ENCODE assay signal across 23 cellular contexts in genomic region chr1:228105269-228105995, GRCh38. TPM values are rescaled to one million over a fixed set of nuclear protein-coding genes. Genes with fewer than 3 reads are reported as not detected.
DNase-seq lines count a peak whose midpoint lies in the region; ATAC-seq, FAIRE-seq and TF ChIP-seq lines count a peak whose summit lies in the region.
"Had no signal": no experiment of that assay in that cellular context is flagged by ENCODE, and none has a peak within 500 bp of the region (broad histone marks: within the 10 kb centered on the region; RNA-seq: fewer than 3 reads in every experiment).

No MANE protein-coding gene starts in this region.

- no peak overlapping the region for H3K27ac ChIP-seq in pancreas
- H3K27ac ChIP-seq: A549, KMS-11, SK-N-MC, skin epidermis had no signal

- peak overlapping the region; percentile 91 for H3K4me3 Mint-ChIP-seq in activated CD8-positive, alpha-beta T cell treated with anti-CD3 and anti-CD28 coated beads for 36 hours
- no peak overlapping the region for H3K4me3 Mint-ChIP-seq in activated CD8-positive, alpha-beta T cell treated with anti-CD3 and anti-CD28 coated beads, Interleukin-2, amount 10 ng/mL, durations not matched to agents 7 days and 5 days
- no peak overlapping the region for H3K4me3 Mint-ChIP-seq in dendritic cell treated with granulocyte-macrophage colony-stimulating factor and Interleukin-4, amounts not matched to agents 40 ng/mL and 50 ng/mL, for 4 days

- H3K27me3 Mint-ChIP-seq in activated CD8-positive, alpha-beta T cell treated with anti-CD3 and anti-CD28 coated beads for 36 hours, result no peaks in the 10 kb centered on the region
- H3K27me3 Mint-ChIP-seq in activated CD8-positive, alpha-beta T cell treated with anti-CD3 and anti-CD28 coated beads, Interleukin-2, amount 10 ng/mL, durations not matched to agents 7 days and 5 days (ENCODE audit: low read depth), result no peaks in the 10 kb centered on the region
- H3K27me3 Mint-ChIP-seq in dendritic cell treated with granulocyte-macrophage colony-stimulating factor and Interleukin-4, amounts not matched to agents 40 ng/mL and 50 ng/mL, for 4 days, result no peaks in the 10 kb centered on the region
- H3K27me3 Mint-ChIP-seq: activated CD4-positive, alpha-beta T cell treated with anti-CD3 and anti-CD28 coated beads for 36 hours; activated naive CD8-positive, alpha-beta T cell had no signal

- H3K36me3 Mint-ChIP-seq in activated CD8-positive, alpha-beta T cell treated with anti-CD3 and anti-CD28 coated beads for 36 hours (ENCODE audit: low read depth), result peaks cover 13% of the 10 kb centered on the region
- H3K36me3 Mint-ChIP-seq in activated CD8-positive, alpha-beta T cell treated with anti-CD3 and anti-CD28 coated beads, Interleukin-2, amount 10 ng/mL, durations not matched to agents 7 days and 5 days (ENCODE audit: low read depth), result peaks cover 21% of the 10 kb centered on the region
- peaks cover 55% of the 10 kb centered on the region for H3K36me3 Mint-ChIP-seq in dendritic cell treated with granulocyte-macrophage colony-stimulating factor and Interleukin-4, amounts not matched to agents 40 ng/mL and 50 ng/mL, for 4 days (ENCODE audit: low read depth)
- H3K36me3 Mint-ChIP-seq: activated naive CD8-positive, alpha-beta T cell had no signal

- FAIRE-seq in pancreas (lab: Jason Lieb, UNC), result no peak
- FAIRE-seq: A549, frontal cortex had no signal

- POLR2A ChIA-PET in activated CD8-positive, alpha-beta T cell treated with anti-CD3 and anti-CD28 coated beads for 36 hours (lab: Charles Lee), result interaction anchor here (1.1 to 4.2 kb wide), 4 partner anchors 8 to 35 kb away, joined by 3 to 21 read pairs (median 4); partner anchors contain the start of gene ARF1
- POLR2A ChIA-PET in activated CD8-positive, alpha-beta T cell treated with anti-CD3 and anti-CD28 coated beads, Interleukin-2, amount 10 ng/mL, durations not matched to agents 7 days and 5 days (lab: Charles Lee), result interaction anchor here (0.6 to 2.8 kb wide), 3 partner anchors 22 to 37 kb away, joined by 4 to 11 read pairs (median 4); partner anchors contain the start of gene ARF1

- CTCF ChIA-PET in activated CD8-positive, alpha-beta T cell treated with anti-CD3 and anti-CD28 coated beads for 36 hours (lab: Charles Lee), result interaction anchor here (1.2 kb wide), 1 partner anchor 20 kb away, joined by 3 read pairs; no protein-coding TSS in a partner anchor
- CTCF ChIA-PET in activated CD8-positive, alpha-beta T cell treated with anti-CD3 and anti-CD28 coated beads, Interleukin-2, amount 10 ng/mL, durations not matched to agents 7 days and 5 days (lab: Charles Lee), result interaction anchor here (1.8 kb wide), 1 partner anchor 60 kb away, joined by 7 read pairs; no protein-coding TSS in a partner anchor

- no peaks in the 10 kb centered on the region for H3K9me3 ChIP-seq in pancreas
- H3K9me3 ChIP-seq: A549, tibial nerve had no signal

- DNase-seq in activated CD8-positive, alpha-beta T cell treated with anti-CD3 and anti-CD28 coated beads for 36 hours, result no peak
- no peak for DNase-seq in activated CD8-positive, alpha-beta T cell treated with anti-CD3 and anti-CD28 coated beads, Interleukin-2, amount 10 ng/mL, durations not matched to agents 7 days and 5 days
- DNase-seq in HuH-7 (ENCODE audit: low spot score) (peak; percentile 6), pancreas (peak in 4 of 6 donors; percentile 16 to 81 (median 32)), NCI-H1436 (lab: John Stamatoyannopoulos, UW) (no peak), middle frontal gyrus (ENCODE audit: extremely low spot score, low spot score) (no peak), left ventricle myocardium superior (no peak)
- DNase-seq: activated CD4-positive, alpha-beta T cell treated with anti-CD3 and anti-CD28 coated beads for 36 hours; anterior cingulate cortex; HCEC 1CT; NCI-H1417 treated with DMSO at 0.1 percent for 48 hours; NCI-H2081 treated with DMSO at 0.1 percent for 48 hours; NCI-H446 treated with DMSO at 0.1 percent for 48 hours; retina had no signal

- no peaks in the 10 kb centered on the region for H3K36me3 ChIP-seq in pancreas

- H3K4me3 ChIP-seq in pancreas, result no peak overlapping the region
- H3K4me3 ChIP-seq: A549, cardiac muscle cell, SK-N-MC, skin epidermis, tibial nerve had no signal

- no peak for TF ChIP-seq CTCF in activated CD8-positive, alpha-beta T cell treated with anti-CD3 and anti-CD28 coated beads for 36 hours (IDR thresholded peaks at IDR 0.05)
- no peak for TF ChIP-seq CTCF in pancreas (IDR thresholded peaks at IDR 0.05)

- ATAC-seq in activated CD8-positive, alpha-beta T cell treated with anti-CD3 and anti-CD28 coated beads for 36 hours, result no peak
- no peak for ATAC-seq in activated CD8-positive, alpha-beta T cell treated with anti-CD3 and anti-CD28 coated beads, Interleukin-2, amount 10 ng/mL, durations not matched to agents 7 days and 5 days
- no peak for ATAC-seq in pancreas
- ATAC-seq in left ventricle myocardium superior, result no peak
- ATAC-seq: A549; activated CD4-positive, alpha-beta T cell treated with anti-CD3 and anti-CD28 coated beads for 36 hours had no signal

- H3K27me3 ChIP-seq in pancreas, result no peaks in the 10 kb centered on the region
- H3K27me3 ChIP-seq: cardiac muscle cell, tibial nerve had no signal

- peaks cover 2 to 18% (median 7%) of the 10 kb centered on the region in 3 donors for H3K4me1 ChIP-seq in pancreas

- peaks cover 37% of the 10 kb centered on the region for H3K4me1 Mint-ChIP-seq in activated CD8-positive, alpha-beta T cell treated with anti-CD3 and anti-CD28 coated beads for 36 hours (ENCODE audit: low read depth)
- H3K4me1 Mint-ChIP-seq in activated CD8-positive, alpha-beta T cell treated with anti-CD3 and anti-CD28 coated beads, Interleukin-2, amount 10 ng/mL, durations not matched to agents 7 days and 5 days (ENCODE audit: low read depth), result peaks cover 57% of the 10 kb centered on the region
- H3K4me1 Mint-ChIP-seq in dendritic cell treated with granulocyte-macrophage colony-stimulating factor and Interleukin-4, amounts not matched to agents 40 ng/mL and 50 ng/mL, for 4 days (ENCODE audit: low read depth), result peaks cover 79% of the 10 kb centered on the region

- WGBS in pancreas, 2 donors, result 78 to 85% methylated on average over 9 of the region's 9 CpGs

- intact Hi-C loops in activated CD8-positive, alpha-beta T cell treated with anti-CD3 and anti-CD28 coated beads for 36 hours (cut with micrococcal nuclease), result no loop called here
- intact Hi-C loops in dendritic cell treated with granulocyte-macrophage colony-stimulating factor and Interleukin-4, amounts not matched to agents 40 ng/mL and 50 ng/mL, for 4 days (cut with micrococcal nuclease), result loop anchor here (10.0 kb wide), 2 partner anchors 299 to 379 kb away; partner anchors contain the start of genes RNF187 and TRIM11
- intact Hi-C loops in pancreas (cut with DNase I) (no loop called here), left ventricle myocardium superior (cut with micrococcal nuclease) (no loop called here)

- no peaks in the 10 kb centered on the region for H3K9me3 Mint-ChIP-seq in activated CD8-positive, alpha-beta T cell treated with anti-CD3 and anti-CD28 coated beads for 36 hours
- no peaks in the 10 kb centered on the region for H3K9me3 Mint-ChIP-seq in activated CD8-positive, alpha-beta T cell treated with anti-CD3 and anti-CD28 coated beads, Interleukin-2, amount 10 ng/mL, durations not matched to agents 7 days and 5 days (ENCODE audit: insufficient read depth)
- no peaks in the 10 kb centered on the region for H3K9me3 Mint-ChIP-seq in dendritic cell treated with granulocyte-macrophage colony-stimulating factor and Interleukin-4, amounts not matched to agents 40 ng/mL and 50 ng/mL, for 4 days

- H3K27ac Mint-ChIP-seq in activated CD8-positive, alpha-beta T cell treated with anti-CD3 and anti-CD28 coated beads for 36 hours, result peak overlapping the region; percentile 27
- H3K27ac Mint-ChIP-seq in activated CD8-positive, alpha-beta T cell treated with anti-CD3 and anti-CD28 coated beads, Interleukin-2, amount 10 ng/mL, durations not matched to agents 7 days and 5 days, result no peak overlapping the region
- H3K27ac Mint-ChIP-seq in dendritic cell treated with granulocyte-macrophage colony-stimulating factor and Interleukin-4, amounts not matched to agents 40 ng/mL and 50 ng/mL, for 4 days, result peak overlapping the region; percentile 89

RNA-seq across cellular contexts. Expression of gene C1orf35, which starts 2.3 kb away (rescaled TPM):
- total RNA-seq in activated CD8-positive, alpha-beta T cell treated with anti-CD3 and anti-CD28 coated beads for 36 hours, result 10 to 100 TPM; 22.2 to 23.5 TPM
- total RNA-seq in activated CD8-positive, alpha-beta T cell treated with anti-CD3 and anti-CD28 coated beads, Interleukin-2, amount 10 ng/mL, durations not matched to agents 7 days and 5 days, result 10 to 100 TPM; 24.7 to 25.6 TPM
- total RNA-seq in pancreas (1 to 10 TPM; 6.3 to 9.3 (median 7.8) TPM), left ventricle myocardium superior (10.5 TPM)
- 10 to 100 TPM; 18.9 to 33.2 TPM for polyA plus RNA-seq in pancreas

RNA-seq across cellular contexts. Expression of gene MRPL55, which starts 3.7 kb away (rescaled TPM):
- total RNA-seq in activated CD8-positive, alpha-beta T cell treated with anti-CD3 and anti-CD28 coated beads for 36 hours, result 10 to 100 TPM; 67.8 to 68.3 TPM
- total RNA-seq in activated CD8-positive, alpha-beta T cell treated with anti-CD3 and anti-CD28 coated beads, Interleukin-2, amount 10 ng/mL, durations not matched to agents 7 days and 5 days, result 10 to 100 TPM; 51.1 to 60.7 TPM
- total RNA-seq in pancreas (10 to 100 TPM; 18.1 to 24.7 (median 23.9) TPM), left ventricle myocardium superior (58.6 TPM)
- 100 to 1,000 TPM; 103 to 113 TPM for polyA plus RNA-seq in pancreas

RNA-seq across cellular contexts. Expression of gene ARF1, which starts 22.9 kb away (rescaled TPM):
- total RNA-seq in activated CD8-positive, alpha-beta T cell treated with anti-CD3 and anti-CD28 coated beads for 36 hours, result 100 to 1,000 TPM; 349 to 350 TPM
- total RNA-seq in activated CD8-positive, alpha-beta T cell treated with anti-CD3 and anti-CD28 coated beads, Interleukin-2, amount 10 ng/mL, durations not matched to agents 7 days and 5 days, result 100 to 1,000 TPM; 313 to 322 TPM
- 100 to 1,000 TPM; 160 to 251 (median 205) TPM for total RNA-seq in pancreas
- 100 to 1,000 TPM; 167 to 234 TPM for polyA plus RNA-seq in pancreas
- total RNA-seq in left ventricle myocardium superior, result 285 TPM

RNA-seq across cellular contexts. Expression of gene GUK1, which starts 34.6 kb away (rescaled TPM):
- total RNA-seq in activated CD8-positive, alpha-beta T cell treated with anti-CD3 and anti-CD28 coated beads for 36 hours, result 100 to 1,000 TPM; 375 to 376 TPM
- total RNA-seq in activated CD8-positive, alpha-beta T cell treated with anti-CD3 and anti-CD28 coated beads, Interleukin-2, amount 10 ng/mL, durations not matched to agents 7 days and 5 days, result 100 to 1,000 TPM; 339 to 344 TPM
- total RNA-seq in pancreas (100 to 1,000 TPM in 2 of 6 donors, 10 to 100 TPM in 4; 71.5 to 114 (median 98.6) TPM), left ventricle myocardium superior (175 TPM)
- polyA plus RNA-seq in pancreas, result 100 to 1,000 TPM; 317 TPM

RNA-seq across cellular contexts. Expression of gene GJC2, which starts 44.3 kb away (rescaled TPM):
- total RNA-seq in activated CD8-positive, alpha-beta T cell treated with anti-CD3 and anti-CD28 coated beads for 36 hours, result 1 to 10 TPM; 3.4 to 3.5 TPM
- 1 to 10 TPM; 4.1 to 4.4 TPM for total RNA-seq in activated CD8-positive, alpha-beta T cell treated with anti-CD3 and anti-CD28 coated beads, Interleukin-2, amount 10 ng/mL, durations not matched to agents 7 days and 5 days
- total RNA-seq in pancreas, result under 1 TPM; 0.08 to 0.69 (median 0.34) TPM
- under 1 TPM; 0.59 to 0.80 TPM for polyA plus RNA-seq in pancreas
- total RNA-seq in left ventricle myocardium superior, result 1.7 TPM

Comparison
In these comparisons a context has a peak if more than half of its experiments do, and no peak if none do; other contexts are left out.
1. DNase-seq: peak in HuH-7 (single experiment) and pancreas (4 of 6); none in activated CD8-positive, alpha-beta T cell treated with anti-CD3 and anti-CD28 coated beads for 36 hours (single experiment), activated CD8-positive, alpha-beta T cell treated with anti-CD3 and anti-CD28 coated beads, Interleukin-2, amount 10 ng/mL, durations not matched to agents 7 days and 5 days (single experiment), NCI-H1436 (single experiment), middle frontal gyrus (single experiment) and left ventricle myocardium superior (single experiment).